In genomic region chr15:88661041-88661765, GRCh38 we compare ENCODE assay signal across 26 cellular contexts. TPM values are rescaled to one million over a fixed set of nuclear protein-coding genes. Genes with fewer than 3 reads are reported as not detected.
DNase-seq lines count a peak whose midpoint lies in the region; ATAC-seq, FAIRE-seq and TF ChIP-seq lines count a peak whose summit lies in the region.
"Had no signal": no experiment of that assay in that cellular context is flagged by ENCODE, and none has a peak within 500 bp of the region (broad histone marks: within the 10 kb centered on the region; RNA-seq: fewer than 3 reads in every experiment).

No MANE protein-coding gene starts in this region.

- H3K4me3 Mint-ChIP-seq in CD8-positive, alpha-beta T cell, result no peak overlapping the region
- no peak overlapping the region for H3K4me3 Mint-ChIP-seq in astrocyte (ENCODE audit: unreplicated experiment)
- peak overlapping the region in 3 of 10 donors; percentile 0 to 30 (median 28) for H3K4me3 Mint-ChIP-seq in naive thymus-derived CD4-positive, alpha-beta T cell
- H3K4me3 Mint-ChIP-seq in effector memory CD8-positive, alpha-beta T cell, result no peak overlapping the region
- H3K4me3 Mint-ChIP-seq: activated CD4-positive, alpha-beta T cell treated with anti-CD3 and anti-CD28 coated beads, Interleukin-2, amount 10 ng/mL, durations not matched to agents 24 days and 14 days had no signal

- CTCF ChIA-PET in AG04450 (lab: Charles Lee), result interaction anchor here (6.3 kb wide), 1 partner anchor 173 kb away, joined by 63 read pairs; no protein-coding TSS in a partner anchor
- CTCF ChIA-PET in CD8-positive, alpha-beta T cell (lab: Charles Lee), result interaction anchor here (4.3 to 11.2 kb wide), 2 partner anchors 13 to 36 kb away, joined by 20 to 114 read pairs; no protein-coding TSS in a partner anchor
- CTCF ChIA-PET in naive thymus-derived CD4-positive, alpha-beta T cell (lab: Charles Lee), result interaction anchor here (1.4 to 4.6 kb wide), 3 partner anchors 23 to 37 kb away, joined by 6 to 28 read pairs (median 10); partner anchors contain the start of gene ISG20

- H3K9ac ChIP-seq in astrocyte (ENCODE audit: low read length), result peak overlapping the region; percentile 9
- H3K9ac ChIP-seq: KMS-11 had no signal

- H3K9me3 Mint-ChIP-seq in CD8-positive, alpha-beta T cell, result no peaks in the 10 kb centered on the region
- no peaks in the 10 kb centered on the region for H3K9me3 Mint-ChIP-seq in astrocyte (ENCODE audit: unreplicated experiment)
- no peaks in the 10 kb centered on the region for H3K9me3 Mint-ChIP-seq in naive thymus-derived CD4-positive, alpha-beta T cell
- H3K9me3 Mint-ChIP-seq in effector memory CD8-positive, alpha-beta T cell, result no peaks in the 10 kb centered on the region
- H3K9me3 Mint-ChIP-seq: activated CD4-positive, alpha-beta T cell treated with anti-CD3 and anti-CD28 coated beads, Interleukin-2, amount 10 ng/mL, durations not matched to agents 24 days and 14 days had no signal

- no peak for DNase-seq in AG04450 (ENCODE audit: low read depth, low spot score)
- DNase-seq in CD8-positive, alpha-beta T cell, result no peak
- DNase-seq in astrocyte (ENCODE audit: low read depth), result peak; percentile 49
- DNase-seq in naive thymus-derived CD4-positive, alpha-beta T cell, result no peak
- no peak for DNase-seq in effector memory CD8-positive, alpha-beta T cell
- DNase-seq in NCI-H187 (lab: John Stamatoyannopoulos, UW), result no peak
- no peak for DNase-seq in hepatic stellate cell (ENCODE audit: low spot score)
- DNase-seq: activated CD4-positive, alpha-beta T cell treated with anti-CD3 and anti-CD28 coated beads, Interleukin-2, amount 10 ng/mL, durations not matched to agents 24 days and 14 days; activated gamma-delta T cell; anterior cingulate cortex; central memory CD4-positive, alpha-beta T cell; effector CD8-positive, alpha-beta T cell; esophagus squamous epithelium; HCEC 1CT; heart left ventricle; left ventricle myocardium superior; MV-4-11; NCI-H2227 treated with DMSO at 0.1 percent for 48 hours; NCI-H82; PC-9; stimulated activated naive CD8-positive, alpha-beta T cell treated with anti-CD3 and anti-CD28 coated beads, Interleukin-15, Interleukin-2, amounts not matched to agents 100 U/mL and 50 U/mL, for 24 hours; T-helper 1 cell; transverse colon had no signal

- H3K4me1 ChIP-seq in CD8-positive, alpha-beta T cell (ENCODE audit: insufficient read depth, low read length), result peaks cover 66% of the 10 kb centered on the region
- peaks cover 15% of the 10 kb centered on the region for H3K4me1 ChIP-seq in astrocyte (ENCODE audit: insufficient read depth, low read length)
- peaks cover 4 to 59% of the 10 kb centered on the region in 2 donors for H3K4me1 ChIP-seq in naive thymus-derived CD4-positive, alpha-beta T cell (ENCODE audit: control insufficient read depth in 2 of 2, insufficient read depth in 2 of 2, low read length in 2 of 2)
- H3K4me1 ChIP-seq: transverse colon had no signal

- TF ChIP-seq CTCF in AG04450 (IDR thresholded peaks at IDR 0.05; ENCODE audit: low read depth, low read length) (no peak), astrocyte (IDR thresholded peaks at IDR 0.05; ENCODE audit: insufficient read depth, low read depth, low read length) (no peak)
- no peak for TF ChIP-seq CTCF in CD8-positive, alpha-beta T cell (IDR thresholded peaks at IDR 0.05)

- H3K27me3 ChIP-seq in AG04450 (ENCODE audit: control insufficient read depth, insufficient read depth, low read length), result no peaks in the 10 kb centered on the region
- H3K27me3 ChIP-seq in CD8-positive, alpha-beta T cell (ENCODE audit: insufficient read depth, low read length), result no peaks in the 10 kb centered on the region
- no peaks in the 10 kb centered on the region for H3K27me3 ChIP-seq in astrocyte (ENCODE audit: insufficient read depth, low read length)
- no peaks in the 10 kb centered on the region for H3K27me3 ChIP-seq in naive thymus-derived CD4-positive, alpha-beta T cell (ENCODE audit: control insufficient read depth in 2 of 2, insufficient read depth in 2 of 2, low read length in 2 of 2)
- H3K27me3 ChIP-seq: heart left ventricle, transverse colon had no signal

- no peaks in the 10 kb centered on the region for H3K27me3 Mint-ChIP-seq in CD8-positive, alpha-beta T cell (ENCODE audit: low read depth)
- H3K27me3 Mint-ChIP-seq in astrocyte (ENCODE audit: low read depth, unreplicated experiment), result peaks cover 18% of the 10 kb centered on the region
- no peaks in the 10 kb centered on the region for H3K27me3 Mint-ChIP-seq in naive thymus-derived CD4-positive, alpha-beta T cell
- no peaks in the 10 kb centered on the region for H3K27me3 Mint-ChIP-seq in effector memory CD8-positive, alpha-beta T cell
- H3K27me3 Mint-ChIP-seq: activated CD4-positive, alpha-beta T cell treated with anti-CD3 and anti-CD28 coated beads, Interleukin-2, amount 10 ng/mL, durations not matched to agents 24 days and 14 days had no signal

- H3K36me3 Mint-ChIP-seq in CD8-positive, alpha-beta T cell, result no peaks in the 10 kb centered on the region
- H3K36me3 Mint-ChIP-seq in astrocyte (ENCODE audit: low read depth, unreplicated experiment), result no peaks in the 10 kb centered on the region
- H3K36me3 Mint-ChIP-seq in naive thymus-derived CD4-positive, alpha-beta T cell, result peaks cover 0 to 12% (median 0%) of the 10 kb centered on the region in 5 donors
- H3K36me3 Mint-ChIP-seq in effector memory CD8-positive, alpha-beta T cell (ENCODE audit: insufficient read depth), result peaks cover 12% of the 10 kb centered on the region

- FAIRE-seq in astrocyte (lab: Jason Lieb, UNC), result peak; percentile 66
- FAIRE-seq: GM18507 had no signal

- H3K79me2 ChIP-seq in astrocyte (ENCODE audit: insufficient read depth, low read length), result no peaks in the 10 kb centered on the region

- H3K9me3 ChIP-seq in AG04450 (ENCODE audit: control insufficient read depth, insufficient read depth, low read length), result no peaks in the 10 kb centered on the region
- H3K9me3 ChIP-seq in CD8-positive, alpha-beta T cell (ENCODE audit: low read length), result no peaks in the 10 kb centered on the region
- H3K9me3 ChIP-seq in astrocyte (ENCODE audit: insufficient read depth, low read depth, low read length), result no peaks in the 10 kb centered on the region
- H3K9me3 ChIP-seq in naive thymus-derived CD4-positive, alpha-beta T cell (ENCODE audit: control insufficient read depth in 2 of 3, low read length in 3 of 3), result no peaks in the 10 kb centered on the region
- H3K9me3 ChIP-seq: esophagus squamous epithelium, heart left ventricle, transverse colon had no signal

- H4K20me1 ChIP-seq in astrocyte (ENCODE audit: insufficient read depth, low read length), result no peaks in the 10 kb centered on the region

- H3K4me3 ChIP-seq in AG04450 (ENCODE audit: low read depth, low read length), result no peak overlapping the region
- no peak overlapping the region for H3K4me3 ChIP-seq in CD8-positive, alpha-beta T cell (ENCODE audit: low read depth, low read length)
- no peak overlapping the region for H3K4me3 ChIP-seq in astrocyte (ENCODE audit: insufficient read depth, low read depth, low read length)
- H3K4me3 ChIP-seq in naive thymus-derived CD4-positive, alpha-beta T cell (ENCODE audit: low read length), result no peak overlapping the region
- H3K4me3 ChIP-seq: esophagus squamous epithelium, heart left ventricle, PC-9, transverse colon had no signal

- peak overlapping the region; percentile 71 for H3K27ac Mint-ChIP-seq in CD8-positive, alpha-beta T cell
- H3K27ac Mint-ChIP-seq in astrocyte (ENCODE audit: unreplicated experiment), result no peak overlapping the region
- H3K27ac Mint-ChIP-seq in naive thymus-derived CD4-positive, alpha-beta T cell, result peak overlapping the region in 8 of 9 donors; percentile 33 to 91 (median 68)
- no peak overlapping the region for H3K27ac Mint-ChIP-seq in effector memory CD8-positive, alpha-beta T cell
- H3K27ac Mint-ChIP-seq: activated CD4-positive, alpha-beta T cell treated with anti-CD3 and anti-CD28 coated beads, Interleukin-2, amount 10 ng/mL, durations not matched to agents 24 days and 14 days had no signal

- H3K4me2 ChIP-seq in astrocyte (ENCODE audit: low read length), result peak overlapping the region; percentile 35
- H3K4me2 ChIP-seq: KMS-11, PC-9 had no signal

- H2AFZ ChIP-seq in astrocyte (ENCODE audit: low read depth, low read length), result no peak overlapping the region
- H2AFZ ChIP-seq: PC-9 had no signal

- no peak for ATAC-seq in CD8-positive, alpha-beta T cell
- no peak for ATAC-seq in naive thymus-derived CD4-positive, alpha-beta T cell
- ATAC-seq in effector memory CD8-positive, alpha-beta T cell (replicated peaks), result no peak
- ATAC-seq in GM18519 (IDR thresholded peaks at IDR 0.05; ENCODE audit: low FRiP score, unreplicated experiment), result no peak
- ATAC-seq: heart left ventricle; left ventricle myocardium superior; stimulated activated naive CD8-positive, alpha-beta T cell treated with anti-CD3 and anti-CD28 coated beads, Interleukin-15, Interleukin-2, amounts not matched to agents 100 U/mL and 50 U/mL, for 24 hours had no signal

- H3K36me3 ChIP-seq in CD8-positive, alpha-beta T cell (ENCODE audit: insufficient read depth, low read length), result no peaks in the 10 kb centered on the region
- H3K36me3 ChIP-seq in astrocyte (ENCODE audit: insufficient read depth, low read length), result no peaks in the 10 kb centered on the region
- no peaks in the 10 kb centered on the region for H3K36me3 ChIP-seq in naive thymus-derived CD4-positive, alpha-beta T cell (ENCODE audit: control insufficient read depth in 2 of 3, insufficient read depth in 3 of 3, low read length in 3 of 3)
- H3K36me3 ChIP-seq: esophagus squamous epithelium, heart left ventricle, transverse colon had no signal

- H3K27ac ChIP-seq in AG04450 (ENCODE audit: low read depth, low read length) (peak overlapping the region; percentile 61), astrocyte (ENCODE audit: low read depth, low read length) (peak overlapping the region; percentile 49)
- H3K27ac ChIP-seq in CD8-positive, alpha-beta T cell (ENCODE audit: low read depth, low read length), result no peak overlapping the region
- H3K27ac ChIP-seq in naive thymus-derived CD4-positive, alpha-beta T cell (ENCODE audit: low read depth, low read length), result no peak overlapping the region
- H3K27ac ChIP-seq: esophagus squamous epithelium, heart left ventricle, KMS-11, PC-9, transverse colon had no signal

- H3K4me1 Mint-ChIP-seq in CD8-positive, alpha-beta T cell (ENCODE audit: low read depth), result peaks cover 61% of the 10 kb centered on the region
- peaks cover 7% of the 10 kb centered on the region for H3K4me1 Mint-ChIP-seq in astrocyte (ENCODE audit: low read depth, unreplicated experiment)
- H3K4me1 Mint-ChIP-seq in naive thymus-derived CD4-positive, alpha-beta T cell, result peaks cover 6 to 81% (median 60%) of the 10 kb centered on the region in 7 donors
- peaks cover 13 to 15% of the 10 kb centered on the region in 2 donors for H3K4me1 Mint-ChIP-seq in effector memory CD8-positive, alpha-beta T cell (ENCODE audit: low read depth in 2 of 2)

- POLR2A ChIA-PET in AG04450 (lab: Yijun Ruan, JAX), result no interaction called here
- POLR2A ChIA-PET in CD8-positive, alpha-beta T cell (lab: Charles Lee), result interaction anchor here (1.6 to 1.8 kb wide), 2 partner anchors 34 to 37 kb away, joined by 5 to 9 read pairs; no protein-coding TSS in a partner anchor
- POLR2A ChIA-PET in naive thymus-derived CD4-positive, alpha-beta T cell (lab: Charles Lee), result interaction anchor here (1.9 kb wide), 1 partner anchor 40 kb away, joined by 7 read pairs; the partner anchor contains the start of gene AEN

- intact Hi-C loops in CD8-positive, alpha-beta T cell (cut with DNase I, micrococcal nuclease), result no loop called here
- intact Hi-C loops in naive thymus-derived CD4-positive, alpha-beta T cell (cut with micrococcal nuclease), result no loop called here

RNA-seq across cellular contexts. Expression of gene ISG20, which starts 22.4 kb away (rescaled TPM):
- 5.2 and 5.5 TPM in 2 replicates for polyA plus RNA-seq in AG04450 (2011; rRNA removed)
- polyA minus RNA-seq in AG04450 (2011; rRNA and poly(A)+ RNA removed), result 1.4 and 1.6 TPM in 2 replicates
- total RNA-seq in CD8-positive, alpha-beta T cell, result 10 to 100 TPM; 89.2 to 93.4 TPM
- 15.9 and 18.6 TPM in 2 replicates for total RNA-seq in astrocyte
- total RNA-seq in naive thymus-derived CD4-positive, alpha-beta T cell, result 100 to 1,000 TPM in 4 of 5 experiments, 10 to 100 TPM in 1; 92.5 to 160 (median 149) TPM
- 100 to 1,000 TPM; 344 to 415 TPM for polyA plus RNA-seq in naive thymus-derived CD4-positive, alpha-beta T cell

RNA-seq across cellular contexts. Expression of gene AEN, which starts 40.1 kb away (rescaled TPM):
- polyA plus RNA-seq in AG04450 (2011; rRNA removed), result 41.8 and 49.1 TPM in 2 replicates
- 84.7 and 102 TPM in 2 replicates for polyA minus RNA-seq in AG04450 (2011; rRNA and poly(A)+ RNA removed)
- 10 to 100 TPM; 26.9 to 27.7 TPM for total RNA-seq in CD8-positive, alpha-beta T cell
- 75.9 and 90.6 TPM in 2 replicates for total RNA-seq in astrocyte
- 10 to 100 TPM; 29.6 to 52.1 (median 44.2) TPM for total RNA-seq in naive thymus-derived CD4-positive, alpha-beta T cell
- polyA plus RNA-seq in naive thymus-derived CD4-positive, alpha-beta T cell, result 10 to 100 TPM; 20.2 to 31.7 TPM

Comparison
In these comparisons a context has a peak if more than half of its experiments do, and no peak if none do; other contexts are left out.
1. H3K27ac ChIP-seq: peak in AG04450 (single experiment) and astrocyte (single experiment); none in CD8-positive, alpha-beta T cell (single experiment) and naive thymus-derived CD4-positive, alpha-beta T cell (single experiment).
2. H3K27ac Mint-ChIP-seq: peak in CD8-positive, alpha-beta T cell (single experiment) and naive thymus-derived CD4-positive, alpha-beta T cell (8 of 9); none in astrocyte (single experiment) and effector memory CD8-positive, alpha-beta T cell (0 of 2).